1 cellular context compared by ENCODE assay signal in genomic region chr17:43905985-43906852, GRCh38.
TF ChIP-seq lines count a peak whose summit lies in the region.

No MANE protein-coding gene starts in this region.

TF ChIP-seq in GM23338, 12 proteins besides CTCF, POLR2A, EP300 and RAD21 (continued from another document):
- TF ChIP-seq, protein P1, sequence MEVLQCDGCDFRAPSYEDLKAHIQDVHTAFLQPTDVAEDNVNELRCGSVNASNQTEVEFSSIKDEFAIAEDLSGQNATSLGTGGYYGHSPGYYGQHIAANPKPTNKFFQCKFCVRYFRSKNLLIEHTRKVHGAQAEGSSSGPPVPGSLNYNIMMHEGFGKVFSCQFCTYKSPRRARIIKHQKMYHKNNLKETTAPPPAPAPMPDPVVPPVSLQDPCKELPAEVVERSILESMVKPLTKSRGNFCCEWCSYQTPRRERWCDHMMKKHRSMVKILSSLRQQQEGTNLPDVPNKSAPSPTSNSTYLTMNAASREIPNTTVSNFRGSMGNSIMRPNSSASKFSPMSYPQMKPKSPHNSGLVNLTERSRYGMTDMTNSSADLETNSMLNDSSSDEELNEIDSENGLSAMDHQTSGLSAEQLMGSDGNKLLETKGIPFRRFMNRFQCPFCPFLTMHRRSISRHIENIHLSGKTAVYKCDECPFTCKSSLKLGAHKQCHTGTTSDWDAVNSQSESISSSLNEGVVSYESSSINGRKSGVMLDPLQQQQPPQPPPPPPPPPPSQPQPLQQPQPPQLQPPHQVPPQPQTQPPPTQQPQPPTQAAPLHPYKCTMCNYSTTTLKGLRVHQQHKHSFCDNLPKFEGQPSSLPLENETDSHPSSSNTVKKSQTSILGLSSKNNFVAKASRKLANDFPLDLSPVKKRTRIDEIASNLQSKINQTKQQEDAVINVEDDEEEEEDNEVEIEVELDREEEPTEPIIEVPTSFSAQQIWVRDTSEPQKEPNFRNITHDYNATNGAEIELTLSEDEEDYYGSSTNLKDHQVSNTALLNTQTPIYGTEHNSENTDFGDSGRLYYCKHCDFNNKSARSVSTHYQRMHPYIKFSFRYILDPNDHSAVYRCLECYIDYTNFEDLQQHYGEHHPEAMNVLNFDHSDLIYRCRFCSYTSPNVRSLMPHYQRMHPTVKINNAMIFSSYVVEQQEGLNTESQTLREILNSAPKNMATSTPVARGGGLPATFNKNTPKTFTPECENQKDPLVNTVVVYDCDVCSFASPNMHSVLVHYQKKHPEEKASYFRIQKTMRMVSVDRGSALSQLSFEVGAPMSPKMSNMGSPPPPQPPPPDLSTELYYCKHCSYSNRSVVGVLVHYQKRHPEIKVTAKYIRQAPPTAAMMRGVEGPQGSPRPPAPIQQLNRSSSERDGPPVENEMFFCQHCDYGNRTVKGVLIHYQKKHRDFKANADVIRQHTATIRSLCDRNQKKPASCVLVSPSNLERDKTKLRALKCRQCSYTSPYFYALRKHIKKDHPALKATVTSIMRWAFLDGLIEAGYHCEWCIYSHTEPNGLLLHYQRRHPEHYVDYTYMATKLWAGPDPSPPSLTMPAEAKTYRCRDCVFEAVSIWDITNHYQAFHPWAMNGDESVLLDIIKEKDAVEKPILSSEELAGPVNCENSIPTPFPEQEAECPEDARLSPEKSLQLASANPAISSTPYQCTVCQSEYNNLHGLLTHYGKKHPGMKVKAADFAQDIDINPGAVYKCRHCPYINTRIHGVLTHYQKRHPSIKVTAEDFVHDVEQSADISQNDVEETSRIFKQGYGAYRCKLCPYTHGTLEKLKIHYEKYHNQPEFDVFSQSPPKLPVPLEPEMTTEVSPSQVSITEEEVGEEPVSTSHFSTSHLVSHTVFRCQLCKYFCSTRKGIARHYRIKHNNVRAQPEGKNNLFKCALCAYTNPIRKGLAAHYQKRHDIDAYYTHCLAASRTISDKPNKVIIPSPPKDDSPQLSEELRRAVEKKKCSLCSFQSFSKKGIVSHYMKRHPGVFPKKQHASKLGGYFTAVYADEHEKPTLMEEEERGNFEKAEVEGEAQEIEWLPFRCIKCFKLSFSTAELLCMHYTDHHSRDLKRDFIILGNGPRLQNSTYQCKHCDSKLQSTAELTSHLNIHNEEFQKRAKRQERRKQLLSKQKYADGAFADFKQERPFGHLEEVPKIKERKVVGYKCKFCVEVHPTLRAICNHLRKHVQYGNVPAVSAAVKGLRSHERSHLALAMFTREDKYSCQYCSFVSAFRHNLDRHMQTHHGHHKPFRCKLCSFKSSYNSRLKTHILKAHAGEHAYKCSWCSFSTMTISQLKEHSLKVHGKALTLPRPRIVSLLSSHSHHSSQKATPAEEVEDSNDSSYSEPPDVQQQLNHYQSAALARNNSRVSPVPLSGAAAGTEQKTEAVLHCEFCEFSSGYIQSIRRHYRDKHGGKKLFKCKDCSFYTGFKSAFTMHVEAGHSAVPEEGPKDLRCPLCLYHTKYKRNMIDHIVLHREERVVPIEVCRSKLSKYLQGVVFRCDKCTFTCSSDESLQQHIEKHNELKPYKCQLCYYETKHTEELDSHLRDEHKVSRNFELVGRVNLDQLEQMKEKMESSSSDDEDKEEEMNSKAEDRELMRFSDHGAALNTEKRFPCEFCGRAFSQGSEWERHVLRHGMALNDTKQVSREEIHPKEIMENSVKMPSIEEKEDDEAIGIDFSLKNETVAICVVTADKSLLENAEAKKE (CRISPR knock-in tag; IDR thresholded peaks at IDR 0.05) = no peak
- TF ChIP-seq POLR2AphosphoS5 (IDR thresholded peaks at IDR 0.05; ENCODE audit: low read depth) = no peak
